In genomic region chr4:7978907-7979651, GRCh38 we compare ENCODE assay signal across 1 cellular context.
TF ChIP-seq lines count a peak whose summit lies in the region.

No MANE protein-coding gene starts in this region.

TF ChIP-seq in SK-N-SH treated with all-trans-retinoic acid at 6 μM for 48 hours, 23 proteins besides CTCF, POLR2A, EP300 and RAD21 (continued from another document):
- TF ChIP-seq ZNF70 (CRISPR knock-in tag; IDR thresholded peaks at IDR 0.05), result no peak
